24 cellular contexts compared by ENCODE assay signal in genomic region chr2:49069829-49070228, GRCh38.
DNase-seq lines count a peak whose midpoint lies in the region; ATAC-seq and TF ChIP-seq lines count a peak whose summit lies in the region.
"Had no signal": no experiment of that assay in that cellular context is flagged by ENCODE, and none has a peak within 500 bp of the region (broad histone marks: within the 10 kb centered on the region; RNA-seq: fewer than 3 reads in every experiment).

No MANE protein-coding gene starts in this region.

- DNase-seq in mammary epithelial cell (peak; percentile 5), epithelial cell of esophagus (ENCODE audit: low read depth) (peak; percentile 46), glutamatergic neuron (no peak), kidney tubule cell (ENCODE audit: low spot score) (peak; percentile 18), midbrain (lab: John Stamatoyannopoulos, UW) (no peak), hippocampal formation (lab: John Stamatoyannopoulos, UW) (no peak)
- DNase-seq: 8988T; ACHN; AML-193; BE2C; CD4-positive, alpha-beta T cell; CD8-positive, alpha-beta memory T cell; DMS 273 treated with DMSO at 0.1 percent for 48 hours; DMS79; EL; GDM1; H9 had no signal

- no peaks in the 10 kb centered on the region for H3K4me1 ChIP-seq in mammary epithelial cell (ENCODE audit: insufficient read depth, low read length)
- H3K4me1 ChIP-seq: A549; BE2C; BLaER1 treated with 17β-estradiol and CSF1 and Interleukin-3, amounts not matched to agents 10 nM and 100 nM had no signal

- H3K36me3 Mint-ChIP-seq in glutamatergic neuron (ENCODE audit: unreplicated experiment): peaks cover 11% of the 10 kb centered on the region
- H3K36me3 Mint-ChIP-seq: CD14-positive monocyte; CD8-positive, alpha-beta memory T cell had no signal

- H3K4me2 ChIP-seq in mammary epithelial cell (ENCODE audit: insufficient read depth, low read depth, low read length): no peak overlapping the region
- H3K4me2 ChIP-seq: A549; BLaER1 treated with 17β-estradiol and CSF1 and Interleukin-3, amounts not matched to agents 10 nM and 100 nM; GM23338 had no signal

- TF ChIP-seq CTCF in mammary epithelial cell (conservative IDR thresholded peaks at IDR 0.05 in 1 of 2, IDR thresholded peaks at IDR 0.05 in 1 of 2; ENCODE audit: extremely low read depth in 1 of 2, insufficient read depth in 1 of 2, low read depth in 1 of 2, low read length in 2 of 2) (no peak), epithelial cell of esophagus (IDR thresholded peaks at IDR 0.05; ENCODE audit: insufficient read depth, low read depth, low read length, missing control alignments) (no peak), glutamatergic neuron (IDR thresholded peaks at IDR 0.05; ENCODE audit: partially characterized antibody, unreplicated experiment) (no peak)

- H3K4me3 Mint-ChIP-seq in glutamatergic neuron (ENCODE audit: unreplicated experiment): no peak overlapping the region
- H3K4me3 Mint-ChIP-seq: CD14-positive monocyte; CD4-positive, alpha-beta T cell; CD8-positive, alpha-beta memory T cell; GM23338; H9 had no signal

- no peaks in the 10 kb centered on the region for H3K27me3 ChIP-seq in mammary epithelial cell (ENCODE audit: insufficient read depth, low read length)
- H3K27me3 ChIP-seq: BE2C; BLaER1 treated with 17β-estradiol and CSF1 and Interleukin-3, amounts not matched to agents 10 nM and 100 nM had no signal

- H3K4me3 ChIP-seq in mammary epithelial cell (replicated peaks in 1 of 3; ENCODE audit: insufficient read depth in 1 of 3, low read depth in 2 of 3, low read length in 3 of 3) (no peak overlapping the region), epithelial cell of esophagus (ENCODE audit: low read length) (no peak overlapping the region)
- H3K4me3 ChIP-seq: A549; BLaER1 treated with 17β-estradiol and CSF1 and Interleukin-3, amounts not matched to agents 10 nM and 100 nM; GM12878; GM23338 had no signal

- no peak overlapping the region for H3K9ac ChIP-seq in mammary epithelial cell (ENCODE audit: insufficient read depth, low read length)
- H3K9ac ChIP-seq: BLaER1 treated with 17β-estradiol and CSF1 and Interleukin-3, amounts not matched to agents 10 nM and 100 nM had no signal

- H3K9me3 ChIP-seq in mammary epithelial cell (replicated peaks; ENCODE audit: insufficient read depth, low read length): no peaks in the 10 kb centered on the region
- H3K9me3 ChIP-seq: BE2C had no signal

- in situ Hi-C loops in mammary epithelial cell (cut with MboI; ENCODE audit: low sequenced_read_pairs in 2 of 2): no loop called here

- H3K9me3 Mint-ChIP-seq in glutamatergic neuron (ENCODE audit: unreplicated experiment): peaks cover 11% of the 10 kb centered on the region

- dilution Hi-C loops in mammary epithelial cell (cut with HindIII; ENCODE audit: low sequenced_read_pairs): loop anchor here (5.0 kb wide), 1 partner anchor 88 kb away; no protein-coding TSS in a partner anchor

- H3K27me3 Mint-ChIP-seq in glutamatergic neuron (ENCODE audit: unreplicated experiment): no peaks in the 10 kb centered on the region
- H3K27me3 Mint-ChIP-seq: CD4-positive, alpha-beta T cell; CD8-positive, alpha-beta memory T cell had no signal

- H3K79me2 ChIP-seq in mammary epithelial cell (ENCODE audit: insufficient read depth, low read length): no peaks in the 10 kb centered on the region

- H3K4me1 Mint-ChIP-seq in glutamatergic neuron (ENCODE audit: low read depth, unreplicated experiment): peaks cover 30% of the 10 kb centered on the region
- H3K4me1 Mint-ChIP-seq: CD14-positive monocyte; CD8-positive, alpha-beta memory T cell; GM23338; H9 had no signal

- no peak overlapping the region for H2AFZ ChIP-seq in mammary epithelial cell (ENCODE audit: low read depth, low read length)
- H2AFZ ChIP-seq: GM23338 had no signal

- BruUV-seq in mammary epithelial cell (replicated peaks; lab: Mats Ljungman, UMichigan): no TSS peak

- H3K27ac Mint-ChIP-seq in glutamatergic neuron (ENCODE audit: unreplicated experiment): peak overlapping the region; percentile 85
- H3K27ac Mint-ChIP-seq: CD4-positive, alpha-beta T cell; CD8-positive, alpha-beta memory T cell; GM23338; H9 had no signal

- CTCF ChIA-PET in mammary epithelial cell (lab: Charles Lee; ENCODE audit: low non-redundant PET): no interaction called here

- no peak for ATAC-seq in HG02759 (IDR thresholded peaks at IDR 0.05; ENCODE audit: unreplicated experiment)
- ATAC-seq: A549, GM12878, GM23338, HCT116 had no signal

- no peak overlapping the region for H3K27ac ChIP-seq in mammary epithelial cell (ENCODE audit: insufficient read depth, low read depth, low read length)
- H3K27ac ChIP-seq: A549; BLaER1 treated with 17β-estradiol and CSF1 and Interleukin-3, amounts not matched to agents 10 nM and 100 nM had no signal

- no peaks in the 10 kb centered on the region for H4K20me1 ChIP-seq in mammary epithelial cell (ENCODE audit: insufficient read depth, low read length)
- H4K20me1 ChIP-seq: BLaER1 treated with 17β-estradiol and CSF1 and Interleukin-3, amounts not matched to agents 10 nM and 100 nM had no signal

- intact Hi-C loops in mammary epithelial cell (cut with micrococcal nuclease): no loop called here

- H3K36me3 ChIP-seq in mammary epithelial cell (ENCODE audit: insufficient read depth, low read length): no peaks in the 10 kb centered on the region
- H3K36me3 ChIP-seq: BE2C; BLaER1 treated with 17β-estradiol and CSF1 and Interleukin-3, amounts not matched to agents 10 nM and 100 nM had no signal

- WGBS in mammary epithelial cell (ENCODE audit: low coverage, missing lambda C conversion rate): 21% methylated on average over 1 of the region's 1 CpG

Comparison
In these comparisons a context has a peak if more than half of its experiments do, and no peak if none do; other contexts are left out.
1. DNase-seq: peak in mammary epithelial cell (single experiment), epithelial cell of esophagus (single experiment) and kidney tubule cell (single experiment); none in glutamatergic neuron (single experiment), midbrain (single experiment) and hippocampal formation (0 of 2).